ENCODE assay signal across 10 cellular contexts in the genomic region with DNA sequence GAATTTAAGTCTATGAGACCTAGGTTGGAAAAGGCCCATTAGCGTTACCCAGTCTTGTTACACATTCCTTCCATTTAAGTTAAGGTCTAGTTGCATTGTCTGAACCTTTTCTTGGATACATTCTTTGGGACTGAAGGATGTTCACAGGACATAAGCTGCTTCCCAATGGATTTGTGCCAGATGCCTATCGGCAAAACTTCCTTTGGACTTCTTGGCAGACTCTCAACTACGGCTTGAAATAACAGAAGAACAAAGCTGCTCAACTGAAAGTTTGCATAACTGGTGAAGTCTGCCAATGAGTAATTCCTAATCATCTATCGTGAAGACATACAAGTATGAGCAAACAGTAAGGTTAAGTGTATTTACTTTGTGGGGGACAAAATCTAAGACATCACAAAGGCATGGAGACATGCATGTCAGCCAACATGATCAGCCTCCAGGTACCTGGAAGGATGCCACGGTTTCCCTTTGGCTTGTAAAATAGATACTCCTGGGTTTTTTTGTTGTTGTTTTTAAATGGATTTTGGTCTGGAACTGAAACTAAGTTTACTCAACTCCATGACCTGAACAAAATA. TPM values are rescaled to one million over a fixed set of nuclear protein-coding genes. Genes with fewer than 3 reads are reported as not detected.
DNase-seq lines count a peak whose midpoint lies in the region; ATAC-seq and TF ChIP-seq lines count a peak whose summit lies in the region.
"Had no signal": no experiment of that assay in that cellular context is flagged by ENCODE, and none has a peak within 500 bp of the region (broad histone marks: within the 10 kb centered on the region; RNA-seq: fewer than 3 reads in every experiment).

No MANE protein-coding gene starts in this region.

- H2BK12ac ChIP-seq in trophoblast cell (ENCODE audit: low read length), result no peak overlapping the region

- peak overlapping the region; percentile 38 for H3K4me2 ChIP-seq in GM23248 (ENCODE audit: unreplicated experiment)
- H3K4me2 ChIP-seq in trophoblast cell (ENCODE audit: low read length), result no peak overlapping the region

- peak overlapping the region; percentile 6; the same call in 1 of the 2 replicates for H3K4me3 ChIP-seq in GM23248
- H3K4me3 ChIP-seq in Panc1 (ENCODE audit: low read depth in 2 of 2, low read length in 2 of 2), result no peak overlapping the region
- no peak overlapping the region for H3K4me3 ChIP-seq in fibroblast of pulmonary artery (replicated peaks; ENCODE audit: low read depth, low read length)
- H3K4me3 ChIP-seq in skeletal muscle cell (ENCODE audit: low read depth, low read length), result no peak overlapping the region
- no peak overlapping the region for H3K4me3 ChIP-seq in trophoblast cell (ENCODE audit: low read depth, low read length)

- H3K14ac ChIP-seq in trophoblast cell (ENCODE audit: low read length), result no peak overlapping the region

- H2BK120ac ChIP-seq in trophoblast cell (ENCODE audit: insufficient read depth, low read length, poor library complexity), result no peak overlapping the region

- H3K9ac ChIP-seq in GM23248, result peak overlapping the region; percentile 11; the same call in 1 of the 2 replicates
- no peak overlapping the region for H3K9ac ChIP-seq in trophoblast cell (ENCODE audit: low read length)

- no peak overlapping the region for H2AK5ac ChIP-seq in trophoblast cell (ENCODE audit: low read length)

- H3K79me1 ChIP-seq in trophoblast cell (ENCODE audit: low read length), result no peaks in the 10 kb centered on the region

- peaks cover 38% of the 10 kb centered on the region for H3F3A ChIP-seq in GM23248 (ENCODE audit: insufficient read depth)

- no peak overlapping the region for H4K91ac ChIP-seq in trophoblast cell (ENCODE audit: low read depth, low read length)

- no peaks in the 10 kb centered on the region for H3K27me3 ChIP-seq in GM23248 (replicated peaks; ENCODE audit: insufficient read depth)
- no peaks in the 10 kb centered on the region for H3K27me3 ChIP-seq in Panc1 (ENCODE audit: control insufficient read depth, insufficient read depth, low read length)
- H3K27me3 ChIP-seq in trophoblast cell (ENCODE audit: insufficient read depth, low read length), result no peaks in the 10 kb centered on the region

- H3K4ac ChIP-seq in trophoblast cell (ENCODE audit: low read depth, low read length), result no peak overlapping the region

- H3K23ac ChIP-seq in trophoblast cell (ENCODE audit: low read length), result no peak overlapping the region

- intact Hi-C loops in Panc1 (cut with micrococcal nuclease; ENCODE audit: unreplicated experiment), result no loop called here

- H3K18ac ChIP-seq in trophoblast cell (ENCODE audit: low read length), result no peak overlapping the region

- H2BK5ac ChIP-seq in trophoblast cell (ENCODE audit: low read depth, low read length, poor library complexity), result no peak overlapping the region

- in situ Hi-C loops in GM23248 (cut with MboI), result no loop called here
- in situ Hi-C loops in Panc1 (cut with HindIII; ENCODE audit: low pct_unique_long_range_greater_than_20kb, low sequenced_read_pairs), result no loop called here

- peak; percentile 94 for ATAC-seq in Panc1
- ATAC-seq in GM18870 (IDR thresholded peaks at IDR 0.05; ENCODE audit: unreplicated experiment), result no peak
- ATAC-seq: activated T-cell treated with anti-CD3 and anti-CD28 coated beads, Interleukin-2, amount 50 U/mL, for 4 hours had no signal

- DNase-seq in GM23248 (peak; percentile 95), Panc1 (ENCODE audit: low read depth, low spot score) (peak; percentile 99), fibroblast of pulmonary artery (ENCODE audit: low read depth) (peak; percentile 98), skeletal muscle cell (ENCODE audit: low read depth) (peak; percentile 98), trophoblast cell (no peak), mesenteric fat pad (ENCODE audit: low spot score) (no peak)
- DNase-seq in stimulated activated CD4-positive, alpha-beta T cell treated with anti-CD3 and anti-CD28 coated beads, Interleukin-2, amount 100 ng/mL, for 48 hours, result no peak
- DNase-seq: activated T-cell treated with anti-CD3 and anti-CD28 coated beads, Interleukin-2, amount 50 U/mL, for 4 hours; kidney had no signal

- TSS peak; percentile 42 for BruUV-seq in Panc1 (replicated peaks; lab: Mats Ljungman, UMichigan)

- no peak overlapping the region for H4K12ac ChIP-seq in trophoblast cell (ENCODE audit: low read depth, low read length)

- CTCF ChIA-PET in Panc1 (lab: Charles Lee), result no interaction called here

- TF ChIP-seq CTCF in Panc1 (IDR thresholded peaks at IDR 0.05), result no peak
- TF ChIP-seq CTCF in fibroblast of pulmonary artery (IDR thresholded peaks at IDR 0.05; ENCODE audit: low read length, missing control alignments), result no peak

- WGBS in GM23248 (ENCODE audit: low coverage in 1 of 2, low lambda C conversion rate in 2 of 2, missing lambda C conversion rate in 2 of 2), 2 experiments, result 2 to 3% methylated on average over 5 of the region's 5 CpGs
- WGBS in trophoblast cell (ENCODE audit: extremely low coverage, insufficient coverage, insufficient read length), result no CpG with 5 or more reads among the region's 5 CpGs

- H3K36me3 ChIP-seq in GM23248 (ENCODE audit: low read depth) (0 out of 2 replicates have a peak, but pooled peaks cover 16% of the 10 kb centered on the region), Panc1 (ENCODE audit: control insufficient read depth, insufficient read depth, low read length) (peaks cover 20% of the 10 kb centered on the region), trophoblast cell (ENCODE audit: control insufficient read depth in 1 of 2, insufficient read depth in 2 of 2, low read length in 2 of 2) (peaks cover 21 to 24% of the 10 kb centered on the region in 2 experiments)

- H3K79me2 ChIP-seq in GM23248 (ENCODE audit: insufficient read depth) (peaks cover 10% of the 10 kb centered on the region; the same call in 1 of the 2 replicates), trophoblast cell (ENCODE audit: control insufficient read depth, insufficient read depth, low read length, poor library complexity) (no peaks in the 10 kb centered on the region)

- H3K4me1 ChIP-seq in GM23248 (ENCODE audit: insufficient read depth), result peaks cover 37% of the 10 kb centered on the region
- H3K4me1 ChIP-seq in Panc1 (ENCODE audit: control insufficient read depth, insufficient read depth, low read length), result peaks cover 47% of the 10 kb centered on the region
- no peaks in the 10 kb centered on the region for H3K4me1 ChIP-seq in trophoblast cell (ENCODE audit: control insufficient read depth in 1 of 2, insufficient read depth in 2 of 2, low read length in 2 of 2)

- H4K20me1 ChIP-seq in GM23248 (ENCODE audit: insufficient read depth), result no peaks in the 10 kb centered on the region

- no peaks in the 10 kb centered on the region for H3K9me2 ChIP-seq in GM23248 (ENCODE audit: insufficient read depth)

- peak overlapping the region; percentile 77 for H3K27ac ChIP-seq in GM23248
- peak overlapping the region; percentile 60 for H3K27ac ChIP-seq in Panc1 (ENCODE audit: low read length)
- H3K27ac ChIP-seq in trophoblast cell (ENCODE audit: low read depth, low read length), result no peak overlapping the region

- H4K8ac ChIP-seq in trophoblast cell (ENCODE audit: low read depth, low read length), result no peak overlapping the region

- POLR2A ChIA-PET in Panc1 (lab: Charles Lee), result interaction anchor here (0.7 to 1.2 kb wide), 2 partner anchors 15 to 1233 kb away, joined by 3 to 15 read pairs; no protein-coding TSS in a partner anchor

- H3K9me3 ChIP-seq in GM23248 (ENCODE audit: low read depth) (no peaks in the 10 kb centered on the region), Panc1 (ENCODE audit: control insufficient read depth, insufficient read depth, low read depth, low read length) (peaks cover 14% of the 10 kb centered on the region; the same call in 1 of the 2 replicates), trophoblast cell (ENCODE audit: insufficient read depth, low read depth, low read length) (no peaks in the 10 kb centered on the region)

- H2AFZ ChIP-seq in GM23248 (no peak overlapping the region), trophoblast cell (ENCODE audit: insufficient read depth, low read length, poor library complexity) (no peak overlapping the region)

RNA-seq across cellular contexts. Expression of a gene that starts 35.4 kb away (rescaled TPM):
- 66.0 and 96.1 TPM in 2 replicates for total RNA-seq in GM23248 (2014; rRNA removed; shearing (Covaris generic))
- polyA plus RNA-seq in GM23248 (2016; fragmentation: Nextera tagmentation; extraction: Ambion mirVana), result 135 and 136 TPM in 2 replicates
- total RNA-seq in Panc1 (2021; ENCODE audit: unreplicated experiment) (111 TPM), mesenteric fat pad (56.2 TPM)
- 100 TPM for polyA plus RNA-seq in Panc1 (2012; ENCODE audit: insufficient read length)
- 58.2 and 61.0 TPM in 2 replicates for polyA plus RNA-seq in trophoblast cell (2013)

Comparison
In these comparisons a context has a peak if more than half of its experiments do, and no peak if none do; other contexts are left out.
1. DNase-seq: peak in GM23248 (single experiment), Panc1 (single experiment), fibroblast of pulmonary artery (single experiment) and skeletal muscle cell (single experiment); none in trophoblast cell (0 of 2), stimulated activated CD4-positive, alpha-beta T cell treated with anti-CD3 and anti-CD28 coated beads, Interleukin-2, amount 100 ng/mL, for 48 hours (0 of 2) and mesenteric fat pad (single experiment).